ENCODE assay signal across 19 cellular contexts in genomic region chr7:103773726-103774125, GRCh38.
"Had no signal": no experiment of that assay in that cellular context is flagged by ENCODE, and none has a peak within 500 bp of the region (broad histone marks: within the 10 kb centered on the region; RNA-seq: fewer than 3 reads in every experiment).

No MANE protein-coding gene starts in this region.

- DNase-seq: activated T-cell treated with anti-CD3 and anti-CD28 coated beads, Interleukin-2, amount 50 U/mL, for 1 hour; brain microvascular endothelial cell; caudate nucleus; dermis blood vessel endothelial cell; effector CD8-positive, alpha-beta T cell; erythroblast; foreskin fibroblast; immature natural killer cell; lower lobe of right lung; natural killer cell; small intestine; stimulated activated CD4-positive, alpha-beta T cell treated with anti-CD3 and anti-CD28 coated beads, Interleukin-2, amount 100 ng/mL, for 24 hours; stimulated activated naive CD8-positive, alpha-beta T cell treated with anti-CD3 and anti-CD28 coated beads, Interleukin-15, amount 100 ng/mL, for 72 hours; tibial artery had no signal

- ATAC-seq: activated naive CD4-positive, alpha-beta T cell treated with anti-CD3 and anti-CD28 coated beads, Interleukin-2, amount 50 U/mL, for 72 hours; left lobe of liver; lower lobe of right lung; natural killer cell; sciatic nerve; stimulated activated effector memory CD8-positive, alpha-beta T cell treated with anti-CD3 and anti-CD28 coated beads, Interleukin-12 subunit alpha, Interleukin-12 subunit beta, amount 100 ng/mL, for 72 hours; stimulated activated naive CD8-positive, alpha-beta T cell treated with anti-CD3 and anti-CD28 coated beads, Interleukin-15, amount 100 ng/mL, for 72 hours had no signal

- H3K4me3 ChIP-seq: ascending aorta, lower lobe of right lung, tibial artery had no signal
